In the genomic region with DNA sequence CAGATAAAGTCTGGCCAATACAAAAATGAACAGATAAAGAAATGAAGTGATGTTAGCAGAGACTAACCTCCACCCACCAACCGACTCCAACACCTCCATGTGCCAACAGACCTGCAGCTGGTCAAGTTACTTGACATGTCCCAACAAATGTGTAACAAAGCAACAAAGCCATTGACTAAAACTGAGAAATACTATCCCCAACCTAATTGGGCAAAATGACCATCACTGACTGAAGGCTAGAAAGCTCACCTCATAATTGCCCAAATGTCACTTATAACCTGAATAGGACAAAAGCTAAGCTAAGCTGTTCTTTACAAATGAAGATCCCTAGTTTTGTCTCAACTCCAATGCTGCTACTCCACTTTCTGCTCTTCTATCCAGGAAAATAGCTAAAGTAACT, we compare ENCODE assay signal across 24 cellular contexts. TPM values are rescaled to one million over a fixed set of nuclear protein-coding genes. Genes with fewer than 3 reads are reported as not detected.
A peak's percentile ranks its signal among the peaks of the same experiment; 100 is the strongest.
DNase-seq lines count a peak whose midpoint lies in the region; ATAC-seq and TF ChIP-seq lines count a peak whose summit lies in the region.
"Had no signal": no experiment of that assay in that cellular context is flagged by ENCODE, and none has a peak within 500 bp of the region (broad histone marks: within the 10 kb centered on the region; RNA-seq: fewer than 3 reads in every experiment).

No MANE protein-coding gene starts in this region.

- H3F3A ChIP-seq in Loucy (ENCODE audit: low read depth), result no peaks in the 10 kb centered on the region

- no peak overlapping the region for H4K91ac ChIP-seq in trophoblast cell (ENCODE audit: low read depth, low read length)

- POLR2A ChIA-PET in activated CD8-positive, alpha-beta T cell treated with anti-CD3 and anti-CD28 coated beads for 36 hours (lab: Charles Lee), result interaction anchor here (0.6 to 0.7 kb wide), 2 partner anchors 44 to 167 kb away, joined by 3 read pairs; no protein-coding TSS in a partner anchor
- POLR2A ChIA-PET in activated CD8-positive, alpha-beta T cell treated with anti-CD3 and anti-CD28 coated beads, Interleukin-2, amount 10 ng/mL, durations not matched to agents 7 days and 5 days (lab: Charles Lee), result interaction anchor here (0.8 to 1.2 kb wide), 2 partner anchors 9 to 41 kb away, joined by 3 to 4 read pairs; no protein-coding TSS in a partner anchor

- H3K36me3 Mint-ChIP-seq in activated CD8-positive, alpha-beta T cell treated with anti-CD3 and anti-CD28 coated beads for 36 hours (ENCODE audit: low read depth), result peaks cover 6% of the 10 kb centered on the region
- peaks cover 15% of the 10 kb centered on the region for H3K36me3 Mint-ChIP-seq in activated CD8-positive, alpha-beta T cell treated with anti-CD3 and anti-CD28 coated beads, Interleukin-2, amount 10 ng/mL, durations not matched to agents 7 days and 5 days (ENCODE audit: low read depth)
- peaks cover 1% of the 10 kb centered on the region for H3K36me3 Mint-ChIP-seq in chondrocyte (ENCODE audit: low read depth)
- H3K36me3 Mint-ChIP-seq: CD4-positive, alpha-beta memory T cell had no signal

- ATAC-seq in activated CD8-positive, alpha-beta T cell treated with anti-CD3 and anti-CD28 coated beads for 36 hours, result no peak
- no peak for ATAC-seq in activated CD8-positive, alpha-beta T cell treated with anti-CD3 and anti-CD28 coated beads, Interleukin-2, amount 10 ng/mL, durations not matched to agents 7 days and 5 days
- ATAC-seq in omental fat pad (ENCODE audit: low FRiP score), result no peak
- ATAC-seq: GM23338, HepG2 had no signal

- H3K27me3 ChIP-seq in Loucy (ENCODE audit: insufficient read depth, low read length, poor library complexity, severe bottlenecking) (no peaks in the 10 kb centered on the region), trophoblast cell (ENCODE audit: insufficient read depth, low read length) (no peaks in the 10 kb centered on the region)
- H3K27me3 ChIP-seq: BE2C had no signal

- peaks cover 64% of the 10 kb centered on the region for H3K4me1 ChIP-seq in Loucy (ENCODE audit: insufficient read depth, low read length, poor library complexity, severe bottlenecking)
- H3K4me1 ChIP-seq in trophoblast cell (ENCODE audit: control insufficient read depth in 1 of 2, insufficient read depth in 2 of 2, low read length in 2 of 2), result peaks cover 0 to 6% of the 10 kb centered on the region in 2 experiments
- H3K4me1 ChIP-seq: BE2C had no signal

- no peak overlapping the region for H3K18ac ChIP-seq in trophoblast cell (ENCODE audit: low read length)

- no peak for DNase-seq in activated CD8-positive, alpha-beta T cell treated with anti-CD3 and anti-CD28 coated beads for 36 hours
- DNase-seq in activated CD8-positive, alpha-beta T cell treated with anti-CD3 and anti-CD28 coated beads, Interleukin-2, amount 10 ng/mL, durations not matched to agents 7 days and 5 days, result no peak
- no peak for DNase-seq in chondrocyte (ENCODE audit: low spot score)
- DNase-seq in trophoblast cell, result no peak
- no peak for DNase-seq in AG08395 (ENCODE audit: low spot score)
- no peak for DNase-seq in NCI-H446 treated with DMSO at 0.1 percent for 48 hours (lab: John Stamatoyannopoulos, UW)
- DNase-seq in omental fat pad (ENCODE audit: low spot score), result no peak
- DNase-seq: BE2C; CD4-positive, alpha-beta memory T cell; DMS153; GDM1; KBM-7; MV-4-11; NCI-H1694 treated with DMSO at 0.1 percent for 48 hours; NCI-H2107; NCI-H524; NCI-H82; PC-9 had no signal

- no peak overlapping the region for H2BK5ac ChIP-seq in trophoblast cell (ENCODE audit: low read depth, low read length, poor library complexity)

- H3K4ac ChIP-seq in trophoblast cell (ENCODE audit: low read depth, low read length), result peak overlapping the region; percentile 98

- H3K36me3 ChIP-seq in Loucy (ENCODE audit: insufficient read depth, low read length), result peaks cover 30% of the 10 kb centered on the region; the same call in 1 of the 2 replicates
- H3K36me3 ChIP-seq in trophoblast cell (ENCODE audit: control insufficient read depth in 1 of 2, insufficient read depth in 2 of 2, low read length in 2 of 2), result peaks cover 7 to 10% of the 10 kb centered on the region in 2 experiments
- H3K36me3 ChIP-seq: BE2C had no signal

- peak overlapping the region; percentile 19 for H3K4me3 ChIP-seq in Loucy (ENCODE audit: low read length, poor library complexity, severe bottlenecking)
- H3K4me3 ChIP-seq in trophoblast cell (ENCODE audit: low read depth, low read length), result no peak overlapping the region
- H3K4me3 ChIP-seq: GM23338, PC-9 had no signal

- no peak overlapping the region for H3K14ac ChIP-seq in trophoblast cell (ENCODE audit: low read length)

- no peaks in the 10 kb centered on the region for H3K27me3 Mint-ChIP-seq in activated CD8-positive, alpha-beta T cell treated with anti-CD3 and anti-CD28 coated beads for 36 hours
- no peaks in the 10 kb centered on the region for H3K27me3 Mint-ChIP-seq in activated CD8-positive, alpha-beta T cell treated with anti-CD3 and anti-CD28 coated beads, Interleukin-2, amount 10 ng/mL, durations not matched to agents 7 days and 5 days (ENCODE audit: low read depth)
- H3K27me3 Mint-ChIP-seq in chondrocyte (ENCODE audit: low read depth), result no peaks in the 10 kb centered on the region
- H3K27me3 Mint-ChIP-seq: CD4-positive, alpha-beta memory T cell had no signal

- H3K79me2 ChIP-seq in Loucy (ENCODE audit: insufficient read depth, low read length) (peaks cover 100% of the 10 kb centered on the region), trophoblast cell (ENCODE audit: control insufficient read depth, insufficient read depth, low read length, poor library complexity) (peaks cover 27% of the 10 kb centered on the region)

- H3K27ac Mint-ChIP-seq in activated CD8-positive, alpha-beta T cell treated with anti-CD3 and anti-CD28 coated beads for 36 hours, result peak overlapping the region; percentile 32
- no peak overlapping the region for H3K27ac Mint-ChIP-seq in activated CD8-positive, alpha-beta T cell treated with anti-CD3 and anti-CD28 coated beads, Interleukin-2, amount 10 ng/mL, durations not matched to agents 7 days and 5 days
- H3K27ac Mint-ChIP-seq in chondrocyte (ENCODE audit: unreplicated experiment), result peak overlapping the region; percentile 9
- H3K27ac Mint-ChIP-seq: GM23338 had no signal

- intact Hi-C loops in activated CD8-positive, alpha-beta T cell treated with anti-CD3 and anti-CD28 coated beads for 36 hours (cut with micrococcal nuclease), result no loop called here

- no peak overlapping the region for H2AK5ac ChIP-seq in trophoblast cell (ENCODE audit: low read length)

- H2BK12ac ChIP-seq in trophoblast cell (ENCODE audit: low read length), result no peak overlapping the region

- H3K4me2 ChIP-seq in Loucy (ENCODE audit: low read depth, low read length, poor library complexity, severe bottlenecking) (peak overlapping the region; percentile 9), trophoblast cell (ENCODE audit: low read length) (no peak overlapping the region)
- H3K4me2 ChIP-seq: GM23338, PC-9 had no signal

- H3K9ac ChIP-seq in Loucy (ENCODE audit: low read depth, low read length, poor library complexity, severe bottlenecking), result no peak overlapping the region
- no peak overlapping the region for H3K9ac ChIP-seq in trophoblast cell (ENCODE audit: low read length)

- H3K9me2 ChIP-seq in Loucy (replicated peaks; ENCODE audit: low read depth, low read length), result no peaks in the 10 kb centered on the region

- CTCF ChIA-PET in activated CD8-positive, alpha-beta T cell treated with anti-CD3 and anti-CD28 coated beads for 36 hours (lab: Charles Lee), result interaction anchor here (0.8 to 1.2 kb wide), 2 partner anchors 51 to 108 kb away, joined by 3 to 4 read pairs; no protein-coding TSS in a partner anchor
- CTCF ChIA-PET in activated CD8-positive, alpha-beta T cell treated with anti-CD3 and anti-CD28 coated beads, Interleukin-2, amount 10 ng/mL, durations not matched to agents 7 days and 5 days (lab: Charles Lee), result interaction anchor here (1.0 to 1.3 kb wide), 2 partner anchors 11 to 50 kb away, joined by 3 read pairs; no protein-coding TSS in a partner anchor

- no peak for TF ChIP-seq CTCF in activated CD8-positive, alpha-beta T cell treated with anti-CD3 and anti-CD28 coated beads for 36 hours (IDR thresholded peaks at IDR 0.05)
- TF ChIP-seq CTCF in Loucy (conservative IDR thresholded peaks at IDR 0.05; ENCODE audit: low read length) (no peak), chondrocyte (IDR thresholded peaks at IDR 0.05) (no peak), omental fat pad (IDR thresholded peaks at IDR 0.05) (no peak)

- no peak overlapping the region for H3K27ac ChIP-seq in trophoblast cell (ENCODE audit: low read depth, low read length)
- H3K27ac ChIP-seq: PC-9, RWPE1 had no signal

- no peak overlapping the region for H4K8ac ChIP-seq in trophoblast cell (ENCODE audit: low read depth, low read length)

- H3K23ac ChIP-seq in trophoblast cell (ENCODE audit: low read length), result peak overlapping the region; percentile 25

- H3K4me1 Mint-ChIP-seq in activated CD8-positive, alpha-beta T cell treated with anti-CD3 and anti-CD28 coated beads for 36 hours (ENCODE audit: low read depth), result peaks cover 69% of the 10 kb centered on the region
- peaks cover 58% of the 10 kb centered on the region for H3K4me1 Mint-ChIP-seq in activated CD8-positive, alpha-beta T cell treated with anti-CD3 and anti-CD28 coated beads, Interleukin-2, amount 10 ng/mL, durations not matched to agents 7 days and 5 days (ENCODE audit: low read depth)
- peaks cover 61% of the 10 kb centered on the region for H3K4me1 Mint-ChIP-seq in chondrocyte (ENCODE audit: low read depth)

- no CpG with 5 or more reads among the region's 1 CpG for WGBS in trophoblast cell (ENCODE audit: extremely low coverage, insufficient coverage, insufficient read length)

- no peak overlapping the region for H4K12ac ChIP-seq in trophoblast cell (ENCODE audit: low read depth, low read length)

- no peak overlapping the region for H2BK120ac ChIP-seq in trophoblast cell (ENCODE audit: insufficient read depth, low read length, poor library complexity)

- H3K9me3 ChIP-seq in Loucy (ENCODE audit: insufficient read depth, low read depth, low read length), result no peaks in the 10 kb centered on the region
- H3K9me3 ChIP-seq in trophoblast cell (ENCODE audit: insufficient read depth, low read depth, low read length), result no peaks in the 10 kb centered on the region
- H3K9me3 ChIP-seq: BE2C had no signal

- no peaks in the 10 kb centered on the region for H3K79me1 ChIP-seq in trophoblast cell (ENCODE audit: low read length)

- H4K20me1 ChIP-seq in Loucy (ENCODE audit: insufficient read depth, low read length, poor library complexity, severe bottlenecking), result peaks cover 92% of the 10 kb centered on the region

- H2AFZ ChIP-seq in Loucy (ENCODE audit: low read length), result no peak overlapping the region
- no peak overlapping the region for H2AFZ ChIP-seq in trophoblast cell (ENCODE audit: insufficient read depth, low read length, poor library complexity)
- H2AFZ ChIP-seq: GM23338, PC-9 had no signal

- no peaks in the 10 kb centered on the region for H3K9me3 Mint-ChIP-seq in activated CD8-positive, alpha-beta T cell treated with anti-CD3 and anti-CD28 coated beads for 36 hours
- H3K9me3 Mint-ChIP-seq in activated CD8-positive, alpha-beta T cell treated with anti-CD3 and anti-CD28 coated beads, Interleukin-2, amount 10 ng/mL, durations not matched to agents 7 days and 5 days (ENCODE audit: insufficient read depth), result no peaks in the 10 kb centered on the region
- no peaks in the 10 kb centered on the region for H3K9me3 Mint-ChIP-seq in chondrocyte (ENCODE audit: low read depth)
- H3K9me3 Mint-ChIP-seq: CD4-positive, alpha-beta memory T cell; GM23338 had no signal

- no peak overlapping the region for H3K4me3 Mint-ChIP-seq in activated CD8-positive, alpha-beta T cell treated with anti-CD3 and anti-CD28 coated beads for 36 hours
- no peak overlapping the region for H3K4me3 Mint-ChIP-seq in activated CD8-positive, alpha-beta T cell treated with anti-CD3 and anti-CD28 coated beads, Interleukin-2, amount 10 ng/mL, durations not matched to agents 7 days and 5 days
- no peak overlapping the region for H3K4me3 Mint-ChIP-seq in chondrocyte (ENCODE audit: unreplicated experiment)
- H3K4me3 Mint-ChIP-seq: GM23338 had no signal

RNA-seq across cellular contexts. Expression of a gene that starts 7.5 kb away (rescaled TPM):
- 10 to 100 TPM; 54.8 to 60.3 TPM for total RNA-seq in activated CD8-positive, alpha-beta T cell treated with anti-CD3 and anti-CD28 coated beads for 36 hours
- 10 to 100 TPM; 47.6 to 52.2 TPM for total RNA-seq in activated CD8-positive, alpha-beta T cell treated with anti-CD3 and anti-CD28 coated beads, Interleukin-2, amount 10 ng/mL, durations not matched to agents 7 days and 5 days
- total RNA-seq in chondrocyte (123 to 131 TPM (median 126 TPM) in 3 replicates), omental fat pad (10 to 100 TPM; 40.8 to 69.7 (median 45.7) TPM)
- polyA plus RNA-seq in trophoblast cell (2013), result 64.2 and 64.5 TPM in 2 replicates

RNA-seq across cellular contexts. Expression of a gene that starts 10.0 kb away (rescaled TPM):
- 1 to 10 TPM in 1 of 2 experiments, under 1 TPM in 1; 0.94 to 2.4 TPM for total RNA-seq in activated CD8-positive, alpha-beta T cell treated with anti-CD3 and anti-CD28 coated beads for 36 hours
- total RNA-seq in activated CD8-positive, alpha-beta T cell treated with anti-CD3 and anti-CD28 coated beads, Interleukin-2, amount 10 ng/mL, durations not matched to agents 7 days and 5 days, result under 1 TPM in 1 of 2 experiments, not detected in 1; 0.83 TPM
- total RNA-seq in chondrocyte (4.2 to 6.8 TPM (median 4.5 TPM) in 3 replicates), omental fat pad (not detected)
- 14.6 and 15.7 TPM in 2 replicates for polyA plus RNA-seq in trophoblast cell (2013)
- total RNA-seq: A172; CD4-positive, alpha-beta memory T cell; Daoy had no signal
